In genomic region chr6:105573138-105573537, GRCh38 we compare ENCODE assay signal across 22 cellular contexts.
"Had no signal": no experiment of that assay in that cellular context is flagged by ENCODE, and none has a peak within 500 bp of the region (broad histone marks: within the 10 kb centered on the region; RNA-seq: fewer than 3 reads in every experiment).

No MANE protein-coding gene starts in this region.

- H3K36me3 ChIP-seq: esophagus squamous epithelium, left ventricle myocardium inferior, upper lobe of left lung had no signal

- H3K27me3 ChIP-seq: esophagus squamous epithelium, hepatocyte, upper lobe of left lung had no signal

- H3K9me3 ChIP-seq: esophagus squamous epithelium, left ventricle myocardium inferior, upper lobe of left lung had no signal

- H3K4me3 ChIP-seq: coronary artery, esophagus squamous epithelium, hepatocyte, left ventricle myocardium inferior, upper lobe of left lung had no signal

- DNase-seq: activated B cell treated with CpG ODN at 0.5 μM for 24 hours; activated CD4-positive, alpha-beta memory T cell treated with anti-CD3 and anti-CD28 coated beads for 36 hours; activated CD4-positive, alpha-beta T cell treated with anti-CD3 and anti-CD28 coated beads for 4 hours; activated effector memory CD4-positive, alpha-beta T cell treated with Interleukin-2 at 50 U/mL for 16 hours; activated naive CD4-positive, alpha-beta T cell treated with anti-CD3 and anti-CD28 coated beads for 36 hours; activated naive CD8-positive, alpha-beta T cell treated with anti-CD3 and anti-CD28 coated beads, Interleukin-2, amount 10 ng/mL, durations not matched to agents 7 days and 5 days; activated T-cell treated with anti-CD3 and anti-CD28 coated beads, Interleukin-2, amount 50 U/mL, for 72 hours; amniotic stem cell; cerebellar nuclear complex; esophagus squamous epithelium; foreskin fibroblast; immature natural killer cell; left ventricle myocardium inferior; midbrain; natural killer cell; stimulated activated CD4-positive, alpha-beta T cell treated with anti-CD3 and anti-CD28 coated beads, Interleukin-4, amount 100 ng/mL, for 24 hours; stimulated activated naive CD4-positive, alpha-beta T cell treated with Interleukin-2 at 50 U/mL for 16 hours; upper lobe of left lung had no signal

- H3K79me2 ChIP-seq: hepatocyte had no signal

- H3K27ac Mint-ChIP-seq: activated B cell treated with CpG ODN at 0.5 μM for 24 hours; activated CD4-positive, alpha-beta memory T cell treated with anti-CD3 and anti-CD28 coated beads for 36 hours; activated naive CD4-positive, alpha-beta T cell treated with anti-CD3 and anti-CD28 coated beads for 36 hours; activated naive CD8-positive, alpha-beta T cell treated with anti-CD3 and anti-CD28 coated beads, Interleukin-2, amount 10 ng/mL, durations not matched to agents 7 days and 5 days; activated T-cell treated with anti-CD3 and anti-CD28 coated beads, Interleukin-2, amount 50 U/mL, for 72 hours; immature natural killer cell; natural killer cell; progenitor cell of endocrine pancreas; T-helper 1 cell treated with Interleukin-12 subunit alpha and Interleukin-12 subunit beta and Interleukin-4 antibody, amounts not matched to agents 30 μg/mL and 1 μg/mL, for 36 hours had no signal

- H3K9me3 Mint-ChIP-seq: activated B cell treated with CpG ODN at 0.5 μM for 24 hours; activated CD4-positive, alpha-beta memory T cell treated with anti-CD3 and anti-CD28 coated beads for 36 hours; activated naive CD4-positive, alpha-beta T cell treated with anti-CD3 and anti-CD28 coated beads for 36 hours; activated naive CD8-positive, alpha-beta T cell treated with anti-CD3 and anti-CD28 coated beads, Interleukin-2, amount 10 ng/mL, durations not matched to agents 7 days and 5 days; immature natural killer cell; natural killer cell had no signal

- H3K36me3 Mint-ChIP-seq: activated CD4-positive, alpha-beta memory T cell treated with anti-CD3 and anti-CD28 coated beads for 36 hours; activated naive CD8-positive, alpha-beta T cell treated with anti-CD3 and anti-CD28 coated beads, Interleukin-2, amount 10 ng/mL, durations not matched to agents 7 days and 5 days; immature natural killer cell; natural killer cell had no signal

- H3K4me3 Mint-ChIP-seq: activated B cell treated with CpG ODN at 0.5 μM for 24 hours; activated CD4-positive, alpha-beta memory T cell treated with anti-CD3 and anti-CD28 coated beads for 36 hours; activated naive CD4-positive, alpha-beta T cell treated with anti-CD3 and anti-CD28 coated beads for 36 hours; activated naive CD8-positive, alpha-beta T cell treated with anti-CD3 and anti-CD28 coated beads, Interleukin-2, amount 10 ng/mL, durations not matched to agents 7 days and 5 days; activated T-cell treated with anti-CD3 and anti-CD28 coated beads, Interleukin-2, amount 50 U/mL, for 72 hours; immature natural killer cell; natural killer cell; T-helper 1 cell treated with Interleukin-12 subunit alpha and Interleukin-12 subunit beta and Interleukin-4 antibody, amounts not matched to agents 30 μg/mL and 1 μg/mL, for 36 hours had no signal

- H3K4me1 ChIP-seq: esophagus squamous epithelium, left ventricle myocardium inferior, upper lobe of left lung had no signal

- H3K27ac ChIP-seq: coronary artery, esophagus squamous epithelium, hepatocyte, left ventricle myocardium inferior, upper lobe of left lung had no signal

- H3K4me2 ChIP-seq: hepatocyte had no signal

- H3K4me1 Mint-ChIP-seq: activated B cell treated with CpG ODN at 0.5 μM for 24 hours; activated naive CD8-positive, alpha-beta T cell treated with anti-CD3 and anti-CD28 coated beads, Interleukin-2, amount 10 ng/mL, durations not matched to agents 7 days and 5 days; immature natural killer cell; natural killer cell had no signal

- H2AFZ ChIP-seq: hepatocyte had no signal
